In the genomic region with DNA sequence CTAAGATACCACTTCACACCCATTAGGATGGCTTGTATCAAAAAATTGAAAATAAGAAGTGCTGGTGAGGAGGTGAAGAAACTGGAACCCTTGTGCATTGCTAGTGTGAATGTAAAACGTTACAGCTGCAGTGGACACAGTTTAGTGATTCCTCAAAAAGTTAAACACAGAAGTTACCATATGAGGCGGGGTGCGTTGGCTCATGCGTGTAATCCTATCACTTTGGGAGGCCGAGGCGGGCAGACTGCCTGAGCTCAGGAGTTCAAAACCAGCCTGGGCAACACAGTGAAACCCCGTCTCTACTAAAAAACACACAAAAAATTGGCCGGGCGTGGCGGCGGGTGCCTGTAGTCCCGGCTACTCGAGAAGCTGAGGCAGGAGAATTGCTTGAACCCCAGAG, we compare ENCODE assay signal across 16 cellular contexts. TPM values are rescaled to one million over a fixed set of nuclear protein-coding genes. Genes with fewer than 3 reads are reported as not detected.
DNase-seq lines count a peak whose midpoint lies in the region; ATAC-seq and TF ChIP-seq lines count a peak whose summit lies in the region.
"Had no signal": no experiment of that assay in that cellular context is flagged by ENCODE, and none has a peak within 500 bp of the region (broad histone marks: within the 10 kb centered on the region; RNA-seq: fewer than 3 reads in every experiment).

No MANE protein-coding gene starts in this region.

- H3K27me3 ChIP-seq in BLaER1 (no peaks in the 10 kb centered on the region), GM23248 (replicated peaks; ENCODE audit: insufficient read depth) (no peaks in the 10 kb centered on the region), adrenal gland (no peaks in the 10 kb centered on the region)
- H3K27me3 ChIP-seq: left lung, right atrium auricular region, SJSA1, tibial nerve had no signal

- H4K20me1 ChIP-seq in BLaER1 (peaks cover 12% of the 10 kb centered on the region), GM23248 (ENCODE audit: insufficient read depth) (no peaks in the 10 kb centered on the region)

- WGBS in GM23248 (ENCODE audit: low coverage in 1 of 2, low lambda C conversion rate in 2 of 2, missing lambda C conversion rate in 2 of 2), 2 experiments: 55 to 59% methylated on average over 13 of the region's 13 CpGs
- WGBS in adrenal gland, 4 donors: 88 to 95% (median 90%) methylated on average over 12 to 13 of the region's 13 CpGs

- no peak for TF ChIP-seq POLR2A in adrenal gland (IDR thresholded peaks at IDR 0.05)

- no peak for ATAC-seq in GM18867 (IDR thresholded peaks at IDR 0.05; ENCODE audit: unreplicated experiment)
- ATAC-seq: effector memory CD8-positive, alpha-beta T cell; left lung had no signal

- H3K9me3 ChIP-seq in BLaER1: no peaks in the 10 kb centered on the region
- H3K9me3 ChIP-seq in GM23248 (ENCODE audit: low read depth): no peaks in the 10 kb centered on the region
- no peaks in the 10 kb centered on the region for H3K9me3 ChIP-seq in adrenal gland (replicated peaks in 1 of 3)
- H3K9me3 ChIP-seq: left lung, right atrium auricular region, SJSA1, tibial nerve had no signal

- peak overlapping the region; percentile 3; the same call in 1 of the 2 replicates for H3K9ac ChIP-seq in BLaER1
- no peak overlapping the region for H3K9ac ChIP-seq in GM23248

- no peaks in the 10 kb centered on the region for H3K27me3 Mint-ChIP-seq in activated naive CD8-positive, alpha-beta T cell treated with anti-CD3 and anti-CD28 coated beads for 36 hours
- no peaks in the 10 kb centered on the region for H3K27me3 Mint-ChIP-seq in nephron (ENCODE audit: low read depth)
- H3K27me3 Mint-ChIP-seq: effector memory CD8-positive, alpha-beta T cell had no signal

- peak overlapping the region; percentile 85 for H3K27ac ChIP-seq in BLaER1
- H3K27ac ChIP-seq in GM23248: peak overlapping the region; percentile 30; the same call in 1 of the 2 replicates
- no peak overlapping the region for H3K27ac ChIP-seq in adrenal gland
- H3K27ac ChIP-seq: right atrium auricular region, SJSA1 had no signal

- peak overlapping the region; percentile 38 for H3K27ac Mint-ChIP-seq in activated naive CD8-positive, alpha-beta T cell treated with anti-CD3 and anti-CD28 coated beads for 36 hours
- peak overlapping the region; percentile 64 to 92 (median 67) for H3K27ac Mint-ChIP-seq in nephron

- no peaks in the 10 kb centered on the region for H3K9me3 Mint-ChIP-seq in activated naive CD8-positive, alpha-beta T cell treated with anti-CD3 and anti-CD28 coated beads for 36 hours
- no peaks in the 10 kb centered on the region for H3K9me3 Mint-ChIP-seq in nephron
- H3K9me3 Mint-ChIP-seq: effector memory CD8-positive, alpha-beta T cell had no signal

- intact Hi-C loops in adrenal gland (cut with DNase I): no loop called here

- H3K36me3 Mint-ChIP-seq in activated naive CD8-positive, alpha-beta T cell treated with anti-CD3 and anti-CD28 coated beads for 36 hours: peaks cover 26% of the 10 kb centered on the region
- peaks cover 42% of the 10 kb centered on the region for H3K36me3 Mint-ChIP-seq in nephron (ENCODE audit: low read depth)

- H3K79me2 ChIP-seq in GM23248 (ENCODE audit: insufficient read depth): no peaks in the 10 kb centered on the region; the same call in 1 of the 2 replicates

- peak overlapping the region; percentile 86 for H3K4me2 ChIP-seq in BLaER1
- no peak overlapping the region for H3K4me2 ChIP-seq in GM23248 (ENCODE audit: unreplicated experiment)

- H3K4me3 ChIP-seq in BLaER1: no peak overlapping the region
- H3K4me3 ChIP-seq in GM23248: no peak overlapping the region
- no peak overlapping the region for H3K4me3 ChIP-seq in adrenal gland
- H3K4me3 ChIP-seq: left lung, right atrium auricular region, SJSA1, tibial nerve had no signal

- H2AFZ ChIP-seq in GM23248: no peak overlapping the region

- H3K4me1 ChIP-seq in BLaER1: peaks cover 85% of the 10 kb centered on the region
- no peaks in the 10 kb centered on the region for H3K4me1 ChIP-seq in GM23248 (ENCODE audit: insufficient read depth)
- H3K4me1 ChIP-seq in adrenal gland (replicated peaks in 1 of 2): no peaks in the 10 kb centered on the region

- H3K4me1 Mint-ChIP-seq in activated naive CD8-positive, alpha-beta T cell treated with anti-CD3 and anti-CD28 coated beads for 36 hours: peaks cover 20% of the 10 kb centered on the region
- peaks cover 37% of the 10 kb centered on the region for H3K4me1 Mint-ChIP-seq in nephron

- DNase-seq in GM23248: no peak
- no peak for DNase-seq in activated naive CD8-positive, alpha-beta T cell treated with anti-CD3 and anti-CD28 coated beads for 36 hours
- DNase-seq in central memory CD4-positive, alpha-beta T cell: no peak
- no peak for DNase-seq in adrenal gland
- no peak for DNase-seq in cerebellar nuclear complex (lab: John Stamatoyannopoulos, UW)
- DNase-seq: activated CD8-positive, alpha-beta memory T cell treated with anti-CD3 and anti-CD28 coated beads for 24 hours; DMS 273 treated with DMSO at 0.1 percent for 48 hours; effector memory CD8-positive, alpha-beta T cell; NCI-H1092 treated with DMSO at 0.1 percent for 48 hours had no signal

- H3K4me3 Mint-ChIP-seq in activated naive CD8-positive, alpha-beta T cell treated with anti-CD3 and anti-CD28 coated beads for 36 hours: no peak overlapping the region
- H3K4me3 Mint-ChIP-seq in nephron: no peak overlapping the region

- H3K36me3 ChIP-seq in BLaER1 (peaks cover 59% of the 10 kb centered on the region), GM23248 (ENCODE audit: low read depth) (peaks cover 16% of the 10 kb centered on the region), adrenal gland (replicated peaks in 1 of 2) (peaks cover 0 to 46% of the 10 kb centered on the region in 2 donors)

- in situ Hi-C loops in GM23248 (cut with MboI): no loop called here

- H3F3A ChIP-seq in GM23248 (ENCODE audit: insufficient read depth): peaks cover 42% of the 10 kb centered on the region

- TF ChIP-seq CTCF in nephron (IDR thresholded peaks at IDR 0.05; ENCODE audit: unreplicated experiment in 3 of 3) (no peak), adrenal gland (IDR thresholded peaks at IDR 0.05) (no peak)

- H3K9me2 ChIP-seq in GM23248 (ENCODE audit: insufficient read depth): no peaks in the 10 kb centered on the region

RNA-seq across cellular contexts. Expression of a gene that starts 43.5 kb away (rescaled TPM):
- 40.8 and 45.2 TPM in 2 replicates for total RNA-seq in GM23248 (2014; rRNA removed; shearing (Covaris generic))
- polyA plus RNA-seq in GM23248 (2016; fragmentation: Nextera tagmentation; extraction: Ambion mirVana): 47.6 and 48.2 TPM in 2 replicates
- total RNA-seq in activated naive CD8-positive, alpha-beta T cell treated with anti-CD3 and anti-CD28 coated beads for 36 hours: 10 to 100 TPM; 37.6 to 41.4 TPM
- total RNA-seq in adrenal gland: 10 to 100 TPM; 48.2 to 98.7 (median 63.2) TPM
- polyA plus RNA-seq in adrenal gland: 100 to 1,000 TPM in 2 of 3 donors, 10 to 100 TPM in 1; 19.2 to 220 (median 205) TPM

Comparison
In these comparisons a context has a peak if more than half of its experiments do, and no peak if none do; other contexts are left out.
1. H3K27ac ChIP-seq: peak in BLaER1 (single experiment) and GM23248 (single experiment); none in adrenal gland (0 of 5).